Comparison of ENCODE assay signal across 38 cellular contexts in the genomic region with DNA sequence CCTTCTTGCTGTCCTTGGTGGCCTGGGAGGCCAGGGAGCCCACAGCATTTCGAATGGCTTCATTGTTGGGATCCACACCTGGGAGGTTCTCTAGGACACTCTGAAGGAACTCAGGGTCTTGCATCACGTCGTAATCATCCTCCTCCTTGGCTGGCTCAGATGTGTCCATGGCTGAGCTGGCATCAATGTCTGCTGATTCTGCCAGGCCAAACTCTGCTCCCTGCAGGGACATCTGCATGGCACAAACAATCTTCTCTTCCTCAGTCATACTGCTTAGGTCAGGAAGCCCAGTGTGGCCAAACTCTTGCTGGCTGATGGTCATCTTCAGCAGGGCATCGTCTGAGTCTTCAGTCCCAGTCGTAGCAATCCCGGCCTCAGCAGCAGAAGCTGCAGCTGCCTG. TPM values are rescaled to one million over a fixed set of nuclear protein-coding genes. Genes with fewer than 3 reads are reported as not detected.
"Had no signal": no experiment of that assay in that cellular context is flagged by ENCODE, and none has a peak within 500 bp of the region (broad histone marks: within the 10 kb centered on the region; RNA-seq: fewer than 3 reads in every experiment).

No MANE protein-coding gene starts in this region.

- H3K27ac Mint-ChIP-seq: activated naive CD4-positive, alpha-beta T cell treated with anti-CD3 and anti-CD28 coated beads for 36 hours; activated naive CD4-positive, alpha-beta T cell treated with anti-CD3 and anti-CD28 coated beads, Interleukin-2, amount 10 ng/mL, durations not matched to agents 7 days and 5 days; activated naive CD4-positive, alpha-beta T cell treated with anti-CD3 and anti-CD28 coated beads, Interleukin-2, amount 50 U/mL, for 24 hours; activated naive CD4-positive, alpha-beta T cell treated with anti-CD3 and anti-CD28 coated beads, Interleukin-2, amount 50 U/mL, for 72 hours; activated naive CD8-positive, alpha-beta T cell; activated naive CD8-positive, alpha-beta T cell treated with anti-CD3 and anti-CD28 coated beads, Interleukin-2, amount 10 ng/mL, durations not matched to agents 7 days and 5 days; activated naive CD8-positive, alpha-beta T cell treated with anti-CD3 and anti-CD28 coated beads, Interleukin-2, amount 50 U/mL, for 24 hours; activated T-cell treated with anti-CD3 and anti-CD28 coated beads, Interleukin-2, amount 50 U/mL, for 24 hours; activated T-cell treated with anti-CD3 and anti-CD28 coated beads, Interleukin-2, amount 50 U/mL, for 72 hours; activated T-helper 1 cell treated with anti-CD3 and anti-CD28 coated beads, Interleukin-12 subunit alpha, Interleukin-12 subunit beta, Interleukin-2, Interleukin-4 antibody, amounts not matched to agents 30 ng/mL and 10 ng/mL and 1 ng/mL, durations not matched to agents 14 hours and 24 hours and 36 hours; activated T-helper 17 cell treated with anti-CD3 and anti-CD28 coated beads, Interleukin-2, amount 50 U/mL, for 72 hours; activated T-helper 2 cell treated with anti-CD3 and anti-CD28 coated beads, Interferon-gamma antibody, Interleukin-2, Interleukin-4, amounts not matched to agents 10 μg/mL and 5 μg/mL and 100 μg/mL, durations not matched to agents 14 hours and 24 hours and 36 hours; brain had no signal

- H3K4me1 Mint-ChIP-seq: activated naive CD4-positive, alpha-beta T cell treated with anti-CD3 and anti-CD28 coated beads, Interleukin-2, amount 10 ng/mL, durations not matched to agents 7 days and 5 days; activated naive CD4-positive, alpha-beta T cell treated with anti-CD3 and anti-CD28 coated beads, Interleukin-2, amount 50 U/mL, for 24 hours; activated naive CD8-positive, alpha-beta T cell treated with anti-CD3 and anti-CD28 coated beads, Interleukin-2, amount 10 ng/mL, durations not matched to agents 7 days and 5 days; activated naive CD8-positive, alpha-beta T cell treated with anti-CD3 and anti-CD28 coated beads, Interleukin-2, amount 50 U/mL, for 24 hours; activated T-helper 17 cell treated with anti-CD3 and anti-CD28 coated beads, Interleukin-2, amount 50 U/mL, for 72 hours; central memory CD8-positive, alpha-beta T cell had no signal

- ATAC-seq: activated naive CD4-positive, alpha-beta T cell treated with anti-CD3 and anti-CD28 coated beads, Interleukin-2, amount 50 U/mL, for 72 hours; activated naive CD8-positive, alpha-beta T cell treated with anti-CD3 and anti-CD28 coated beads, Interleukin-2, amount 50 U/mL, for 24 hours; activated T-cell treated with anti-CD3 and anti-CD28 coated beads, Interleukin-2, amount 50 U/mL, for 4 hours; activated T-cell treated with anti-CD3 and anti-CD28 coated beads, Interleukin-2, amount 50 U/mL, for 72 hours; activated T-helper 17 cell treated with anti-CD3 and anti-CD28 coated beads, Interleukin-2, amount 50 U/mL, for 72 hours; body of pancreas had no signal

- DNase-seq: activated effector memory CD4-positive, alpha-beta T cell treated with anti-CD3 and anti-CD28 coated beads, Interleukin-2, amount 50 U/mL, for 16 hours; activated effector memory CD4-positive, alpha-beta T cell treated with Interleukin-2 at 50 U/mL for 16 hours; activated gamma-delta T cell; activated gamma-delta T cell treated with Interleukin-2 at 50 U/mL for 16 hours; activated naive CD4-positive, alpha-beta T cell; activated naive CD4-positive, alpha-beta T cell treated with anti-CD3 and anti-CD28 coated beads for 36 hours; activated naive CD4-positive, alpha-beta T cell treated with anti-CD3 and anti-CD28 coated beads, Interleukin-2, amount 10 ng/mL, durations not matched to agents 7 days and 5 days; activated naive CD4-positive, alpha-beta T cell treated with anti-CD3 and anti-CD28 coated beads, Interleukin-2, amount 50 U/mL, for 16 hours; activated naive CD4-positive, alpha-beta T cell treated with Interleukin-2 at 50 U/mL for 16 hours; activated naive CD8-positive, alpha-beta T cell treated with anti-CD3 and anti-CD28 coated beads, Interleukin-2, amount 10 ng/mL, durations not matched to agents 7 days and 5 days; activated naive CD8-positive, alpha-beta T cell treated with anti-CD3 and anti-CD28 coated beads, Interleukin-2, amount 50 U/mL, for 24 hours; activated T-cell treated with anti-CD3 and anti-CD28 coated beads for 4 hours; activated T-cell treated with anti-CD3 and anti-CD28 coated beads, Interleukin-2, amount 50 U/mL, for 1 hour; activated T-cell treated with anti-CD3 and anti-CD28 coated beads, Interleukin-2, amount 50 U/mL, for 24 hours; activated T-cell treated with anti-CD3 and anti-CD28 coated beads, Interleukin-2, amount 50 U/mL, for 4 hours; activated T-cell treated with anti-CD3 and anti-CD28 coated beads, Interleukin-2, amount 50 U/mL, for 48 hours; activated T-cell treated with anti-CD3 and anti-CD28 coated beads, Interleukin-2, amount 50 U/mL, for 72 hours; adrenal gland; amniotic stem cell; amygdala; anterior cingulate cortex; aorta; body of pancreas; brain microvascular endothelial cell; caudate nucleus; central memory CD4-positive, alpha-beta T cell; cerebellar nuclear complex had no signal

- H3K36me3 Mint-ChIP-seq: activated naive CD4-positive, alpha-beta T cell treated with anti-CD3 and anti-CD28 coated beads, Interleukin-2, amount 10 ng/mL, durations not matched to agents 7 days and 5 days; activated naive CD8-positive, alpha-beta T cell treated with anti-CD3 and anti-CD28 coated beads, Interleukin-2, amount 10 ng/mL, durations not matched to agents 7 days and 5 days had no signal

- H3K27me3 ChIP-seq: adrenal gland, ascending aorta, body of pancreas, brain microvascular endothelial cell, breast epithelium, cardiac muscle cell had no signal

- H3K4me3 Mint-ChIP-seq: activated naive CD4-positive, alpha-beta T cell treated with anti-CD3 and anti-CD28 coated beads for 36 hours; activated naive CD4-positive, alpha-beta T cell treated with anti-CD3 and anti-CD28 coated beads, Interleukin-2, amount 10 ng/mL, durations not matched to agents 7 days and 5 days; activated naive CD4-positive, alpha-beta T cell treated with anti-CD3 and anti-CD28 coated beads, Interleukin-2, amount 50 U/mL, for 24 hours; activated naive CD8-positive, alpha-beta T cell; activated naive CD8-positive, alpha-beta T cell treated with anti-CD3 and anti-CD28 coated beads, Interleukin-2, amount 10 ng/mL, durations not matched to agents 7 days and 5 days; activated naive CD8-positive, alpha-beta T cell treated with anti-CD3 and anti-CD28 coated beads, Interleukin-2, amount 50 U/mL, for 24 hours; activated T-cell treated with anti-CD3 and anti-CD28 coated beads, Interleukin-2, amount 50 U/mL, for 24 hours; activated T-cell treated with anti-CD3 and anti-CD28 coated beads, Interleukin-2, amount 50 U/mL, for 4 hours; activated T-cell treated with anti-CD3 and anti-CD28 coated beads, Interleukin-2, amount 50 U/mL, for 72 hours; activated T-helper 1 cell treated with anti-CD3 and anti-CD28 coated beads, Interleukin-12 subunit alpha, Interleukin-12 subunit beta, Interleukin-2, Interleukin-4 antibody, amounts not matched to agents 30 ng/mL and 10 ng/mL and 1 ng/mL, durations not matched to agents 14 hours and 24 hours and 36 hours; activated T-helper 17 cell treated with anti-CD3 and anti-CD28 coated beads, Interleukin-2, amount 50 U/mL, for 72 hours; brain; central memory CD8-positive, alpha-beta T cell had no signal

- H3K4me3 ChIP-seq: adrenal gland, ascending aorta, body of pancreas, breast epithelium, cardiac muscle cell had no signal

- H3K27me3 Mint-ChIP-seq: activated naive CD4-positive, alpha-beta T cell treated with anti-CD3 and anti-CD28 coated beads, Interleukin-2, amount 10 ng/mL, durations not matched to agents 7 days and 5 days; activated naive CD4-positive, alpha-beta T cell treated with anti-CD3 and anti-CD28 coated beads, Interleukin-2, amount 50 U/mL, for 24 hours; activated naive CD8-positive, alpha-beta T cell; activated naive CD8-positive, alpha-beta T cell treated with anti-CD3 and anti-CD28 coated beads, Interleukin-2, amount 10 ng/mL, durations not matched to agents 7 days and 5 days; activated naive CD8-positive, alpha-beta T cell treated with anti-CD3 and anti-CD28 coated beads, Interleukin-2, amount 50 U/mL, for 24 hours; activated T-cell treated with anti-CD3 and anti-CD28 coated beads, Interleukin-2, amount 50 U/mL, for 24 hours; activated T-helper 17 cell treated with anti-CD3 and anti-CD28 coated beads, Interleukin-2, amount 50 U/mL, for 72 hours had no signal

- H3K9me3 Mint-ChIP-seq: activated naive CD4-positive, alpha-beta T cell treated with anti-CD3 and anti-CD28 coated beads for 36 hours; activated naive CD4-positive, alpha-beta T cell treated with anti-CD3 and anti-CD28 coated beads, Interleukin-2, amount 10 ng/mL, durations not matched to agents 7 days and 5 days; activated naive CD4-positive, alpha-beta T cell treated with anti-CD3 and anti-CD28 coated beads, Interleukin-2, amount 50 U/mL, for 72 hours; activated naive CD8-positive, alpha-beta T cell treated with anti-CD3 and anti-CD28 coated beads, Interleukin-2, amount 10 ng/mL, durations not matched to agents 7 days and 5 days; activated naive CD8-positive, alpha-beta T cell treated with anti-CD3 and anti-CD28 coated beads, Interleukin-2, amount 50 U/mL, for 24 hours; activated T-cell treated with anti-CD3 and anti-CD28 coated beads, Interleukin-2, amount 50 U/mL, for 24 hours; activated T-cell treated with anti-CD3 and anti-CD28 coated beads, Interleukin-2, amount 50 U/mL, for 4 hours; activated T-cell treated with anti-CD3 and anti-CD28 coated beads, Interleukin-2, amount 50 U/mL, for 72 hours; activated T-helper 1 cell treated with anti-CD3 and anti-CD28 coated beads, Interleukin-12 subunit alpha, Interleukin-12 subunit beta, Interleukin-2, Interleukin-4 antibody, amounts not matched to agents 30 ng/mL and 10 ng/mL and 1 ng/mL, durations not matched to agents 14 hours and 24 hours and 36 hours; activated T-helper 17 cell treated with anti-CD3 and anti-CD28 coated beads, Interleukin-2, amount 50 U/mL, for 72 hours; activated T-helper 2 cell treated with anti-CD3 and anti-CD28 coated beads, Interferon-gamma antibody, Interleukin-2, Interleukin-4, amounts not matched to agents 10 μg/mL and 5 μg/mL and 100 μg/mL, durations not matched to agents 14 hours and 24 hours and 36 hours; brain; central memory CD8-positive, alpha-beta T cell had no signal

- H3K36me3 ChIP-seq: adrenal gland, ascending aorta, brain microvascular endothelial cell, breast epithelium, cardiac muscle cell had no signal

- H3K9me3 ChIP-seq: adrenal gland, ascending aorta, body of pancreas, breast epithelium had no signal

- H3K27ac ChIP-seq: adrenal gland, ascending aorta, body of pancreas, brain microvascular endothelial cell, breast epithelium, cardiac muscle cell had no signal

- H3K4me1 ChIP-seq: adrenal gland, ascending aorta, body of pancreas, breast epithelium had no signal

RNA-seq across cellular contexts. Expression of a gene that starts 34.9 kb away (rescaled TPM):
- total RNA-seq: activated naive CD8-positive, alpha-beta T cell treated with anti-CD3 and anti-CD28 coated beads, Interleukin-2, amount 10 ng/mL, durations not matched to agents 7 days and 5 days; activated T-helper 1 cell treated with anti-CD3 and anti-CD28 coated beads, Interleukin-12 subunit alpha, Interleukin-12 subunit beta, Interleukin-2, Interleukin-4 antibody, amounts not matched to agents 30 ng/mL and 10 ng/mL and 1 ng/mL, durations not matched to agents 14 hours and 24 hours and 36 hours had no signal
